Comparison of ENCODE assay signal across 8 cellular contexts in genomic region chr2:102187191-102188150, GRCh38. TPM values are rescaled to one million over a fixed set of nuclear protein-coding genes. Genes with fewer than 3 reads are reported as not detected.
A peak's percentile ranks its signal among the peaks of the same experiment; 100 is the strongest.
DNase-seq lines count a peak whose midpoint lies in the region; ATAC-seq, FAIRE-seq and TF ChIP-seq lines count a peak whose summit lies in the region.

No MANE protein-coding gene starts in this region.

- FAIRE-seq in D721Med (lab: Jason Lieb, UNC): no peak

- no peaks in the 10 kb centered on the region for H3K9me3 ChIP-seq in HUES6 (ENCODE audit: control insufficient read depth, insufficient read depth, low read depth, low read length)
- H3K9me3 ChIP-seq in thymus (ENCODE audit: control insufficient read depth): no peaks in the 10 kb centered on the region
- no peaks in the 10 kb centered on the region for H3K9me3 ChIP-seq in Caco-2

- no peaks in the 10 kb centered on the region for H3K36me3 Mint-ChIP-seq in activated T-helper 1 cell treated with anti-CD3 and anti-CD28 coated beads, Interleukin-12 subunit alpha, Interleukin-12 subunit beta, Interleukin-2, Interleukin-4 antibody, amounts not matched to agents 30 ng/mL and 10 ng/mL and 1 ng/mL, durations not matched to agents 14 hours and 24 hours and 36 hours (ENCODE audit: low read depth)
- H3K36me3 Mint-ChIP-seq in glutamatergic neuron (ENCODE audit: unreplicated experiment) (no peaks in the 10 kb centered on the region), Caco-2 (ENCODE audit: insufficient read depth, unreplicated experiment) (no peaks in the 10 kb centered on the region)

- H3K27ac Mint-ChIP-seq in activated T-helper 1 cell treated with anti-CD3 and anti-CD28 coated beads, Interleukin-12 subunit alpha, Interleukin-12 subunit beta, Interleukin-2, Interleukin-4 antibody, amounts not matched to agents 30 ng/mL and 10 ng/mL and 1 ng/mL, durations not matched to agents 14 hours and 24 hours and 36 hours: peak overlapping the region; percentile 63
- H3K27ac Mint-ChIP-seq in glutamatergic neuron (ENCODE audit: unreplicated experiment): no peak overlapping the region
- no peak overlapping the region for H3K27ac Mint-ChIP-seq in Caco-2 (ENCODE audit: unreplicated experiment)

- H3K4me1 ChIP-seq in HUES6 (ENCODE audit: control insufficient read depth, insufficient read depth, low read length) (peaks cover 5% of the 10 kb centered on the region; the same call in 1 of the 2 replicates), thymus (ENCODE audit: control insufficient read depth, insufficient read depth, low read length) (no peaks in the 10 kb centered on the region), Caco-2 (peaks cover 14% of the 10 kb centered on the region)

- CTCF ChIA-PET in Caco-2 (lab: Charles Lee): no interaction called here

- BruUV-seq in Caco-2 (replicated peaks; lab: Mats Ljungman, UMichigan): no TSS peak

- 30% methylated on average over 73 of the region's 73 CpGs for WGBS in thymus

- H3K4me1 Mint-ChIP-seq in activated T-helper 1 cell treated with anti-CD3 and anti-CD28 coated beads, Interleukin-12 subunit alpha, Interleukin-12 subunit beta, Interleukin-2, Interleukin-4 antibody, amounts not matched to agents 30 ng/mL and 10 ng/mL and 1 ng/mL, durations not matched to agents 14 hours and 24 hours and 36 hours (ENCODE audit: low read depth): peaks cover 17% of the 10 kb centered on the region
- peaks cover 2% of the 10 kb centered on the region for H3K4me1 Mint-ChIP-seq in glutamatergic neuron (ENCODE audit: low read depth, unreplicated experiment)
- H3K4me1 Mint-ChIP-seq in Caco-2 (ENCODE audit: low read depth, unreplicated experiment): peaks cover 8% of the 10 kb centered on the region

- intact Hi-C loops in activated T-helper 1 cell treated with anti-CD3 and anti-CD28 coated beads, Interleukin-12 subunit alpha, Interleukin-12 subunit beta, Interleukin-2, Interleukin-4 antibody, amounts not matched to agents 30 ng/mL and 10 ng/mL and 1 ng/mL, durations not matched to agents 14 hours and 24 hours and 36 hours (cut with micrococcal nuclease): loop anchor here (10.0 kb wide), 1 partner anchor 303 kb away; no protein-coding TSS in a partner anchor
- intact Hi-C loops in Caco-2 (cut with micrococcal nuclease; ENCODE audit: unreplicated experiment): no loop called here

- POLR2A ChIA-PET in Caco-2 (lab: Charles Lee): no interaction called here

- H3K4me3 ChIP-seq in HUES6 (ENCODE audit: low read depth, low read length): peak overlapping the region; percentile 61
- H3K4me3 ChIP-seq in thymus (ENCODE audit: low read length): peak overlapping the region; percentile 39
- H3K4me3 ChIP-seq in Caco-2 (ENCODE audit: low read depth, low read length): no peak overlapping the region

- DNase-seq in activated T-helper 1 cell treated with anti-CD3 and anti-CD28 coated beads, Interleukin-12 subunit alpha, Interleukin-12 subunit beta, Interleukin-2, Interleukin-4 antibody, amounts not matched to agents 30 ng/mL and 10 ng/mL and 1 ng/mL, durations not matched to agents 14 hours and 24 hours and 36 hours (ENCODE audit: low spot score): no peak
- DNase-seq in glutamatergic neuron: peak; percentile 72
- peak; percentile 33 for DNase-seq in occipital lobe (lab: John Stamatoyannopoulos, UW)
- no peak for DNase-seq in Caco-2
- no peak for DNase-seq in D721Med (ENCODE audit: insufficient read length, low spot score)

- H3K27ac ChIP-seq in HUES6 (ENCODE audit: low read depth, low read length): no peak overlapping the region
- no peak overlapping the region for H3K27ac ChIP-seq in thymus (ENCODE audit: low read depth)

- no peaks in the 10 kb centered on the region for H3K9me3 Mint-ChIP-seq in activated T-helper 1 cell treated with anti-CD3 and anti-CD28 coated beads, Interleukin-12 subunit alpha, Interleukin-12 subunit beta, Interleukin-2, Interleukin-4 antibody, amounts not matched to agents 30 ng/mL and 10 ng/mL and 1 ng/mL, durations not matched to agents 14 hours and 24 hours and 36 hours
- H3K9me3 Mint-ChIP-seq in glutamatergic neuron (ENCODE audit: unreplicated experiment) (no peaks in the 10 kb centered on the region), Caco-2 (ENCODE audit: unreplicated experiment) (no peaks in the 10 kb centered on the region)

- no peak for ATAC-seq in GM18909 (IDR thresholded peaks at IDR 0.05; ENCODE audit: poor library complexity, unreplicated experiment)

- no peak overlapping the region for H3K9ac ChIP-seq in HUES6 (ENCODE audit: low read length)

- H3K36me3 ChIP-seq in HUES6 (ENCODE audit: control insufficient read depth, insufficient read depth, low read length) (no peaks in the 10 kb centered on the region), thymus (ENCODE audit: control insufficient read depth, insufficient read depth) (no peaks in the 10 kb centered on the region), Caco-2 (ENCODE audit: control insufficient read depth, insufficient read depth, low read length) (no peaks in the 10 kb centered on the region)

- TF ChIP-seq CTCF in glutamatergic neuron (IDR thresholded peaks at IDR 0.05; ENCODE audit: partially characterized antibody, unreplicated experiment): no peak
- TF ChIP-seq CTCF in Caco-2 (IDR thresholded peaks at IDR 0.05; ENCODE audit: insufficient read depth in 1 of 2, low read depth in 1 of 2, low read length in 1 of 2, severe bottlenecking in 1 of 2, unreplicated experiment in 1 of 2): no peak
- TF ChIP-seq CTCF in D721Med (IDR thresholded peaks at IDR 0.05; ENCODE audit: insufficient read depth, missing control alignments): no peak

- H3K27me3 ChIP-seq in HUES6 (ENCODE audit: control insufficient read depth, insufficient read depth, low read length) (peaks cover 38% of the 10 kb centered on the region), thymus (ENCODE audit: control insufficient read depth, insufficient read depth) (peaks cover 5% of the 10 kb centered on the region), Caco-2 (replicated peaks; ENCODE audit: control insufficient read depth, insufficient read depth, low read length) (no peaks in the 10 kb centered on the region)

- peaks cover 24% of the 10 kb centered on the region for H3K27me3 Mint-ChIP-seq in activated T-helper 1 cell treated with anti-CD3 and anti-CD28 coated beads, Interleukin-12 subunit alpha, Interleukin-12 subunit beta, Interleukin-2, Interleukin-4 antibody, amounts not matched to agents 30 ng/mL and 10 ng/mL and 1 ng/mL, durations not matched to agents 14 hours and 24 hours and 36 hours (ENCODE audit: insufficient read depth)
- H3K27me3 Mint-ChIP-seq in glutamatergic neuron (ENCODE audit: unreplicated experiment) (peaks cover 12% of the 10 kb centered on the region), Caco-2 (ENCODE audit: insufficient read depth, unreplicated experiment) (no peaks in the 10 kb centered on the region)

- peak overlapping the region; percentile 73 for H3K4me3 Mint-ChIP-seq in activated T-helper 1 cell treated with anti-CD3 and anti-CD28 coated beads, Interleukin-12 subunit alpha, Interleukin-12 subunit beta, Interleukin-2, Interleukin-4 antibody, amounts not matched to agents 30 ng/mL and 10 ng/mL and 1 ng/mL, durations not matched to agents 14 hours and 24 hours and 36 hours
- H3K4me3 Mint-ChIP-seq in glutamatergic neuron (ENCODE audit: unreplicated experiment) (peak overlapping the region; percentile 93), Caco-2 (ENCODE audit: unreplicated experiment) (no peak overlapping the region)

RNA-seq across cellular contexts. Expression of gene IL1RL2, which starts 0.6 kb away (rescaled TPM):
- 0.16 TPM in 1 of 2 replicates, not detected in the other for total RNA-seq in activated T-helper 1 cell treated with anti-CD3 and anti-CD28 coated beads, Interleukin-12 subunit alpha, Interleukin-12 subunit beta, Interleukin-2, Interleukin-4 antibody, amounts not matched to agents 30 ng/mL and 10 ng/mL and 1 ng/mL, durations not matched to agents 14 hours and 24 hours and 36 hours
- total RNA-seq in glutamatergic neuron (ENCODE audit: unreplicated experiment) (not detected), occipital lobe (0.47 TPM), Caco-2 (2022) (not detected in 2 replicates)
- 1.1 TPM for polyA plus RNA-seq in thymus

RNA-seq across cellular contexts. Expression of gene IL1R1, which starts 44.9 kb away (rescaled TPM):
- 1.5 and 2.4 TPM in 2 replicates for total RNA-seq in activated T-helper 1 cell treated with anti-CD3 and anti-CD28 coated beads, Interleukin-12 subunit alpha, Interleukin-12 subunit beta, Interleukin-2, Interleukin-4 antibody, amounts not matched to agents 30 ng/mL and 10 ng/mL and 1 ng/mL, durations not matched to agents 14 hours and 24 hours and 36 hours
- 0.17 TPM for total RNA-seq in glutamatergic neuron (ENCODE audit: unreplicated experiment)
- 0.78 TPM for total RNA-seq in occipital lobe
- 82.1 TPM for polyA plus RNA-seq in thymus
- total RNA-seq in Caco-2 (2022): 23.5 and 25.0 TPM in 2 replicates

Comparison
In these comparisons a context has a peak if more than half of its experiments do, and no peak if none do; other contexts are left out.
1. DNase-seq: peak in glutamatergic neuron (single experiment) and occipital lobe (single experiment); none in activated T-helper 1 cell treated with anti-CD3 and anti-CD28 coated beads, Interleukin-12 subunit alpha, Interleukin-12 subunit beta, Interleukin-2, Interleukin-4 antibody, amounts not matched to agents 30 ng/mL and 10 ng/mL and 1 ng/mL, durations not matched to agents 14 hours and 24 hours and 36 hours (single experiment), Caco-2 (0 of 2) and D721Med (single experiment).